ENCODE assay signal across 15 cellular contexts in genomic region chr15:83285979-83286553, GRCh38. TPM values are rescaled to one million over a fixed set of nuclear protein-coding genes. Genes with fewer than 3 reads are reported as not detected.
DNase-seq lines count a peak whose midpoint lies in the region; ATAC-seq, FAIRE-seq and TF ChIP-seq lines count a peak whose summit lies in the region.
"Had no signal": no experiment of that assay in that cellular context is flagged by ENCODE, and none has a peak within 500 bp of the region (broad histone marks: within the 10 kb centered on the region; RNA-seq: fewer than 3 reads in every experiment).

No MANE protein-coding gene starts in this region.

- ATAC-seq in HG03108 (IDR thresholded peaks at IDR 0.05; ENCODE audit: unreplicated experiment): no peak
- ATAC-seq: left lobe of liver had no signal

- H4K20me1 ChIP-seq in neural cell (ENCODE audit: insufficient read depth): no peaks in the 10 kb centered on the region

- H3K9ac ChIP-seq in neural cell (ENCODE audit: low read length): no peak overlapping the region

- TF ChIP-seq POLR2A in esophagus squamous epithelium (IDR thresholded peaks at IDR 0.05) (no peak), Peyer's patch (IDR thresholded peaks at IDR 0.05) (no peak)

- H3F3A ChIP-seq in neural cell (ENCODE audit: insufficient read depth, low read length, poor library complexity, severe bottlenecking): no peaks in the 10 kb centered on the region

- H3K36me3 ChIP-seq in esophagus squamous epithelium: no peaks in the 10 kb centered on the region
- no peaks in the 10 kb centered on the region for H3K36me3 ChIP-seq in neural cell (ENCODE audit: insufficient read depth, low read length)
- no peaks in the 10 kb centered on the region for H3K36me3 ChIP-seq in Peyer's patch

- no peak overlapping the region for H2AFZ ChIP-seq in neural cell (ENCODE audit: low read depth, low read length)

- no peaks in the 10 kb centered on the region for H3K9me3 ChIP-seq in esophagus squamous epithelium
- no peaks in the 10 kb centered on the region for H3K9me3 ChIP-seq in neural cell (ENCODE audit: low read length)
- H3K9me3 ChIP-seq in Peyer's patch: no peaks in the 10 kb centered on the region

- FAIRE-seq in RCC 7860 (lab: Jason Lieb, UNC): peak; percentile 93

- no peaks in the 10 kb centered on the region for H3K79me2 ChIP-seq in neural cell (replicated peaks; ENCODE audit: insufficient read depth, low read length)

- peak overlapping the region in 3 of 4 donors; percentile 68 to 91 (median 88) for H3K27ac ChIP-seq in esophagus squamous epithelium
- no peak overlapping the region for H3K27ac ChIP-seq in neural cell (ENCODE audit: low read length)
- no peak overlapping the region for H3K27ac ChIP-seq in Peyer's patch
- H3K27ac ChIP-seq: dorsolateral prefrontal cortex had no signal

- no peak for TF ChIP-seq EP300 in neural cell (conservative IDR thresholded peaks at IDR 0.05; ENCODE audit: poor library complexity, severe bottlenecking)

- WGBS in esophagus squamous epithelium, 2 donors: 36 to 44% methylated on average over 9 of the region's 9 CpGs

- H3K27me3 ChIP-seq in esophagus squamous epithelium (peaks cover 0 to 63% (median 0%) of the 10 kb centered on the region in 4 donors), neural cell (ENCODE audit: insufficient read depth, low read depth, low read length) (peaks cover 60% of the 10 kb centered on the region), Peyer's patch (peaks cover 0 to 23% of the 10 kb centered on the region in 2 donors)

- peaks cover 9 to 78% (median 17%) of the 10 kb centered on the region in 3 donors for H3K4me1 ChIP-seq in esophagus squamous epithelium
- H3K4me1 ChIP-seq in Peyer's patch: peaks cover 0 to 13% (median 0%) of the 10 kb centered on the region in 4 donors

- intact Hi-C loops in esophagus squamous epithelium (cut with DNase I): no loop called here

- no peak for TF ChIP-seq RAD21 in neural cell (conservative IDR thresholded peaks at IDR 0.05)

- DNase-seq in Daoy (ENCODE audit: low read depth) (peak; percentile 79), RCC 7860 (ENCODE audit: low spot score) (peak; percentile 99), esophagus squamous epithelium (lab: John Stamatoyannopoulos, UW) (no peak), Peyer's patch (no peak), NCI-H1048 (lab: John Stamatoyannopoulos, UW) (no peak), OCI-M1 (lab: John Stamatoyannopoulos, UW) (no peak)
- DNase-seq: activated T-cell treated with anti-CD3 and anti-CD28 coated beads, Interleukin-2, amount 50 U/mL, for 24 hours; DND-41; dorsolateral prefrontal cortex; NCI-H526; stimulated activated naive CD4-positive, alpha-beta T cell; T-helper 9 cell had no signal

- H3K4me3 ChIP-seq in esophagus squamous epithelium (no peak overlapping the region), neural cell (ENCODE audit: low read length) (no peak overlapping the region), Peyer's patch (no peak overlapping the region)
- H3K4me3 ChIP-seq: dorsolateral prefrontal cortex had no signal

- no peak for TF ChIP-seq CTCF in esophagus squamous epithelium (IDR thresholded peaks at IDR 0.05)
- TF ChIP-seq CTCF in neural cell (IDR thresholded peaks at IDR 0.05; ENCODE audit: poor library complexity, severe bottlenecking): no peak
- no peak for TF ChIP-seq CTCF in Peyer's patch (IDR thresholded peaks at IDR 0.05)

- no peak overlapping the region for H3K4me2 ChIP-seq in neural cell (ENCODE audit: low read length)

- H3K9me2 ChIP-seq in neural cell (ENCODE audit: insufficient read depth, low read length): no peaks in the 10 kb centered on the region

TF ChIP-seq in neural cell, 6 proteins besides CTCF, POLR2A, EP300 and RAD21:
- TF ChIP-seq EZH2 (IDR thresholded peaks at IDR 0.05; ENCODE audit: borderline replicate concordance, insufficient read depth, low read length, poor library complexity, severe bottlenecking) (peak; percentile 38), POLR2AphosphoS5 (IDR thresholded peaks at IDR 0.05) (no peak)

RNA-seq across cellular contexts. Expression of gene BNC1, which starts 1.6 kb away (rescaled TPM):
- total RNA-seq in Daoy (2014; rRNA removed; shearing (Covaris generic)): 8.5 and 9.1 TPM in 2 replicates
- 10 to 100 TPM; 21.2 to 38.3 (median 26.7) TPM for total RNA-seq in esophagus squamous epithelium
- polyA plus RNA-seq in neural cell: not detected in 2 replicates
- not detected in 2 replicates for polyA minus RNA-seq in neural cell
- not detected for total RNA-seq in Peyer's patch

Comparison
In these comparisons a context has a peak if more than half of its experiments do, and no peak if none do; other contexts are left out.
1. DNase-seq: peak in Daoy (single experiment) and RCC 7860 (single experiment); none in esophagus squamous epithelium (single experiment), Peyer's patch (0 of 3), NCI-H1048 (single experiment) and OCI-M1 (single experiment).
2. H3K27ac ChIP-seq: peak in esophagus squamous epithelium (3 of 4); none in neural cell (single experiment) and Peyer's patch (0 of 4).